ENCODE assay signal across 34 cellular contexts in the genomic region with DNA sequence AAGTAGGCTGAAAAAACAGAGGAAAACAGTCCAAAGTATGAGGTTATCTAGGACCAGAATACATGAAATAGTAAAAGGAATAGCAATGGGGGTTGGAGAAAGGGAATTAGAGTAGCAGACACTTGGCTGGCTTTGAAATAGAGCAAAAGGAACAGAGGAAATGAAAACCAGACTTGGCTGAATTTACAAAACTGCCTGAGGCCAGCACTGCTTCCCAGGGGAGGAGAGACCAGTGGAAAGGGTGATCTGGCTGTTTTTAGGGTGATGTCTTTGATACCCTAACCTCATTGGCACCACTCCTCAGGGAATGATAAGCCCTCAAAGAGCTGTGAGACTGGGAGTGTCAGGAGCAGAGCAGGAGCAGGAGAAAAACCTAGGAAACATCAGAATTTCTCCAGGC.
A peak's percentile ranks its signal among the peaks of the same experiment; 100 is the strongest.
DNase-seq lines count a peak whose midpoint lies in the region; ATAC-seq and TF ChIP-seq lines count a peak whose summit lies in the region.
"Had no signal": no experiment of that assay in that cellular context is flagged by ENCODE, and none has a peak within 500 bp of the region (broad histone marks: within the 10 kb centered on the region; RNA-seq: fewer than 3 reads in every experiment).

No MANE protein-coding gene starts in this region.

- no peak for TF ChIP-seq POLR2A in tibial nerve (IDR thresholded peaks at IDR 0.05)

- DNase-seq in AG10803 (ENCODE audit: low read depth) = peak; percentile 42
- DNase-seq in GM23248 = peak; percentile 41
- no peak for DNase-seq in endodermal cell
- DNase-seq in left lobe of liver (ENCODE audit: low spot score) = no peak
- no peak for DNase-seq in activated CD4-positive, alpha-beta T cell treated with anti-CD3 and anti-CD28 coated beads for 48 hours
- no peak for DNase-seq in tibial nerve (ENCODE audit: low spot score in 2 of 2)
- no peak for DNase-seq in activated CD8-positive, alpha-beta memory T cell treated with anti-CD3 and anti-CD28 coated beads, Interleukin-2, amount 50 U/mL, for 4 hours
- DNase-seq in germinal center (ENCODE audit: low spot score) = no peak
- DNase-seq: ACHN; activated CD4-positive, alpha-beta memory T cell treated with anti-CD3 and anti-CD28 coated beads for 36 hours; activated naive CD4-positive, alpha-beta T cell treated with Interleukin-2 at 50 U/mL for 16 hours; cerebellar nuclear complex; COR-L47; DMS53; dorsolateral prefrontal cortex; esophagus squamous epithelium; IMR-90; left lung; naive B cell; NCI-H1048; NCI-H187; sigmoid colon; stimulated activated CD4-positive, alpha-beta T cell treated with anti-CD3 and anti-CD28 coated beads, Interleukin-12 subunit alpha, Interleukin-12 subunit beta, amount 100 ng/mL, for 4 hours; stimulated activated CD4-positive, alpha-beta T cell treated with anti-CD3 and anti-CD28 coated beads, Interleukin-4, amount 100 ng/mL, for 1 hour; stomach; T-helper 17 cell; thyroid gland had no signal

- H3K36me3 Mint-ChIP-seq in endodermal cell (ENCODE audit: low read depth) = no peaks in the 10 kb centered on the region
- H3K36me3 Mint-ChIP-seq: activated CD4-positive, alpha-beta memory T cell treated with anti-CD3 and anti-CD28 coated beads for 36 hours; brain; naive B cell had no signal

- H3K4me1 ChIP-seq in GM23248 (ENCODE audit: insufficient read depth) (peaks cover 19% of the 10 kb centered on the region), endodermal cell (ENCODE audit: control insufficient read depth, insufficient read depth, low read length) (peaks cover 5% of the 10 kb centered on the region), tibial nerve (peaks cover 0 to 3% (median 0%) of the 10 kb centered on the region in 4 donors)

- peak; percentile 4 for ATAC-seq in left lobe of liver
- ATAC-seq: HCT116, left lung, T-helper 17 cell had no signal

- H3K27me3 ChIP-seq in GM23248 (replicated peaks; ENCODE audit: insufficient read depth) (no peaks in the 10 kb centered on the region), endodermal cell (ENCODE audit: control insufficient read depth, insufficient read depth, low read length, poor library complexity, severe bottlenecking) (no peaks in the 10 kb centered on the region), tibial nerve (no peaks in the 10 kb centered on the region)
- H3K27me3 ChIP-seq: dorsolateral prefrontal cortex, esophagus squamous epithelium, left lung, neutrophil, sigmoid colon, stomach, thyroid gland had no signal

- H3F3A ChIP-seq in GM23248 (ENCODE audit: insufficient read depth) = peaks cover 22% of the 10 kb centered on the region

- peak overlapping the region; percentile 20 for H3K4me2 ChIP-seq in GM23248 (ENCODE audit: unreplicated experiment)

- H2AFZ ChIP-seq in GM23248 = no peak overlapping the region

- H3K27ac ChIP-seq in GM23248 (no peak overlapping the region), endodermal cell (ENCODE audit: low read depth, low read length) (no peak overlapping the region), tibial nerve (no peak overlapping the region)
- H3K27ac ChIP-seq: C4-2B, dorsolateral prefrontal cortex, esophagus squamous epithelium, left lung, neutrophil, RWPE1, sigmoid colon, stomach, thyroid gland had no signal

- in situ Hi-C loops in GM23248 (cut with MboI) = no loop called here

- H3K9me3 ChIP-seq in GM23248 (ENCODE audit: low read depth) = no peaks in the 10 kb centered on the region
- H3K9me3 ChIP-seq in endodermal cell (ENCODE audit: control insufficient read depth, low read length) = no peaks in the 10 kb centered on the region
- no peaks in the 10 kb centered on the region for H3K9me3 ChIP-seq in tibial nerve
- H3K9me3 ChIP-seq: esophagus squamous epithelium, left lung, neutrophil, sigmoid colon, stomach, thyroid gland had no signal

- no peaks in the 10 kb centered on the region for H3K9me2 ChIP-seq in GM23248 (ENCODE audit: insufficient read depth)

- H3K4me3 Mint-ChIP-seq in endodermal cell = no peak overlapping the region
- H3K4me3 Mint-ChIP-seq: activated CD4-positive, alpha-beta memory T cell treated with anti-CD3 and anti-CD28 coated beads for 36 hours; activated T-helper 1 cell treated with anti-CD3 and anti-CD28 coated beads, Interleukin-12 subunit alpha, Interleukin-12 subunit beta, Interleukin-2, Interleukin-4 antibody, amounts not matched to agents 30 ng/mL and 10 ng/mL and 1 ng/mL, durations not matched to agents 14 hours and 24 hours and 36 hours; brain; T-helper 17 cell had no signal

- no peaks in the 10 kb centered on the region for H4K20me1 ChIP-seq in GM23248 (ENCODE audit: insufficient read depth)

- H3K4me1 Mint-ChIP-seq in endodermal cell = peaks cover 17% of the 10 kb centered on the region
- H3K4me1 Mint-ChIP-seq: T-helper 17 cell had no signal

- no peaks in the 10 kb centered on the region for H3K79me2 ChIP-seq in GM23248 (ENCODE audit: insufficient read depth)

- H3K27me3 Mint-ChIP-seq in endodermal cell (ENCODE audit: insufficient read depth) = no peaks in the 10 kb centered on the region

- H3K36me3 ChIP-seq in GM23248 (ENCODE audit: low read depth) (no peaks in the 10 kb centered on the region), endodermal cell (ENCODE audit: control insufficient read depth, insufficient read depth, low read length) (no peaks in the 10 kb centered on the region), tibial nerve (no peaks in the 10 kb centered on the region)
- H3K36me3 ChIP-seq: esophagus squamous epithelium, left lung, neutrophil, sigmoid colon, stomach, thyroid gland had no signal

- H3K4me3 ChIP-seq in AG10803 (ENCODE audit: low read length) (no peak overlapping the region), GM23248 (no peak overlapping the region), endodermal cell (ENCODE audit: low read length) (peak overlapping the region; percentile 35), tibial nerve (no peak overlapping the region)
- H3K4me3 ChIP-seq: dorsolateral prefrontal cortex, esophagus squamous epithelium, left lung, sigmoid colon, stomach, thyroid gland had no signal

- no peak overlapping the region for H3K9ac ChIP-seq in GM23248
- H3K9ac ChIP-seq in endodermal cell (ENCODE audit: extremely low read depth, low read length, poor library complexity, severe bottlenecking) = no peak overlapping the region

- H3K9me3 Mint-ChIP-seq in endodermal cell = no peaks in the 10 kb centered on the region
- H3K9me3 Mint-ChIP-seq: activated CD4-positive, alpha-beta memory T cell treated with anti-CD3 and anti-CD28 coated beads for 36 hours; activated T-helper 1 cell treated with anti-CD3 and anti-CD28 coated beads, Interleukin-12 subunit alpha, Interleukin-12 subunit beta, Interleukin-2, Interleukin-4 antibody, amounts not matched to agents 30 ng/mL and 10 ng/mL and 1 ng/mL, durations not matched to agents 14 hours and 24 hours and 36 hours had no signal

- no peak for TF ChIP-seq EP300 in tibial nerve (IDR thresholded peaks at IDR 0.05)

- H3K27ac Mint-ChIP-seq in endodermal cell = no peak overlapping the region
- H3K27ac Mint-ChIP-seq: activated CD4-positive, alpha-beta memory T cell treated with anti-CD3 and anti-CD28 coated beads for 36 hours; activated T-helper 1 cell treated with anti-CD3 and anti-CD28 coated beads, Interleukin-12 subunit alpha, Interleukin-12 subunit beta, Interleukin-2, Interleukin-4 antibody, amounts not matched to agents 30 ng/mL and 10 ng/mL and 1 ng/mL, durations not matched to agents 14 hours and 24 hours and 36 hours; brain; progenitor cell of endocrine pancreas; T-helper 17 cell had no signal

- no peak for TF ChIP-seq CTCF in AG10803 (conservative IDR thresholded peaks at IDR 0.05; ENCODE audit: low read length)
- TF ChIP-seq CTCF in endodermal cell (conservative IDR thresholded peaks at IDR 0.05) = no peak
- TF ChIP-seq CTCF in tibial nerve (IDR thresholded peaks at IDR 0.05) = no peak

Comparison
In these comparisons a context has a peak if more than half of its experiments do, and no peak if none do; other contexts are left out.
1. DNase-seq: peak in AG10803 (single experiment) and GM23248 (single experiment); none in endodermal cell (single experiment), left lobe of liver (single experiment), activated CD4-positive, alpha-beta T cell treated with anti-CD3 and anti-CD28 coated beads for 48 hours (single experiment), tibial nerve (0 of 2), activated CD8-positive, alpha-beta memory T cell treated with anti-CD3 and anti-CD28 coated beads, Interleukin-2, amount 50 U/mL, for 4 hours (single experiment) and germinal center (single experiment).